Comparison of ENCODE assay signal across 9 cellular contexts in the genomic region with DNA sequence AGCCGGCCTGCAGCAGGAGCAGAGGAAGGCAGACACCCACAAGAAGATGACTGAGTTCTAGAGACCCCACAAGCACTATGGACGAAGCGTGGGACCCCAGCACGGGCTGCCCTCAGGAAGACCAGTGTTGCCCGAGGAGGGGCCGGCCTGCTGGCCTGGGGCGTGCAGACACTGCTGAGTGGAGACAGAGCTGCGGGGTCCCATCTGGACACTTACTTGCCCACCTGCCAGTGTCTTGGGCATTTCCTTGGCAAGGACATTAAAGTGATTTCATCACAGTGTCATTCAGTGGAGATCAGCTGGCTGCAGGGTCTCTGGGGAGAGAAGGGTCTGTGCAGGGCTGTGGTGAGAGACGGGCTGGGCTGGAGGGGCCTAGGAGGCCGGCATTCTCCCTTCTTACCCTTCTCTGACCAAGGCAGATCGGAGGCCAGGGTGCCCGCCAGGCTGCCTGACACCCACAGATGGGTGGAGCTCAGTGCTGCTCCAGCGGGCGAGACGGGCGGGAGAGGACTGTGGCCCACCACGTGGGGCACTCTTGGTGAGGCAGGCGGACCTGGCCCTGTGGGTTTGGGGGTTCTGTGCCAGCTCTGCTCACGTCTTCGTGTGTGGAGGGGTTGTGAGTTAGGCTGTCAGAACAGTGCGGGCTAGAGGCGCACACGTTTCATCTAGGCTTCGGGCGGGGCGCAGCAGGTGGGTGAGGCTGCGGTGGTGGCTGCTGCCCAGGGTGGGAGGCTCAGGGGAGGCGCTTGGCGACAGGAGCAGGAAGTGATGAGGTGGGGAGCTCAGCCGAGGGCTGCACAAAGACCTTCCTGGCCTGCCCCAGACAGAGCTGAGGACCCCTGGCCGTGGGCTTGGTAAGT. TPM values are rescaled to one million over a fixed set of nuclear protein-coding genes. Genes with fewer than 3 reads are reported as not detected.
DNase-seq lines count a peak whose midpoint lies in the region; ATAC-seq and TF ChIP-seq lines count a peak whose summit lies in the region.
"Had no signal": no experiment of that assay in that cellular context is flagged by ENCODE, and none has a peak within 500 bp of the region (broad histone marks: within the 10 kb centered on the region; RNA-seq: fewer than 3 reads in every experiment).

A gene with protein sequence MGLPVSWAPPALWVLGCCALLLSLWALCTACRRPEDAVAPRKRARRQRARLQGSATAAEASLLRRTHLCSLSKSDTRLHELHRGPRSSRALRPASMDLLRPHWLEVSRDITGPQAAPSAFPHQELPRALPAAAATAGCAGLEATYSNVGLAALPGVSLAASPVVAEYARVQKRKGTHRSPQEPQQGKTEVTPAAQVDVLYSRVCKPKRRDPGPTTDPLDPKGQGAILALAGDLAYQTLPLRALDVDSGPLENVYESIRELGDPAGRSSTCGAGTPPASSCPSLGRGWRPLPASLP (plus strand): TSS at position 806 of the 860 bp plus-strand sequence. CDS start 886 bp downstream, outside the sequence.

- peaks cover 13% of the 10 kb centered on the region for H3K4me1 ChIP-seq in prostate gland (replicated peaks)

- 84% methylated on average over 31 of the region's 31 CpGs for WGBS in prostate gland

- peaks cover 4% of the 10 kb centered on the region in 2 donors for H3K36me3 ChIP-seq in prostate gland

- intact Hi-C loops in prostate gland (cut with DNase I), result loop anchor here (5.0 kb wide), 1 partner anchor 79 kb away; the partner anchor contains the start of gene RTEL1

- no peak for TF ChIP-seq CTCF in prostate gland (IDR thresholded peaks at IDR 0.05)

- peak; percentile 77 for DNase-seq in T-helper 22 cell (ENCODE audit: low read depth)
- peak in 21 of 61 donors; percentile 16 to 57 (median 42) for DNase-seq in caudate nucleus (lab: John Stamatoyannopoulos, UW)
- no peak for DNase-seq in prostate gland (ENCODE audit: low spot score)
- DNase-seq in NOMO-1 treated with DMSO at 0.1 percent for 48 hours (lab: John Stamatoyannopoulos, UW; ENCODE audit: unreplicated experiment), result no peak

- peak within 1 kb of the TSS; percentile 13 to 24 for H3K4me3 ChIP-seq in prostate gland

- no peaks in the 10 kb centered on the region for H3K27me3 ChIP-seq in prostate gland (replicated peaks; ENCODE audit: insufficient read depth)

- peak; percentile 42 for TF ChIP-seq POLR2A in GM18505 (IDR thresholded peaks at IDR 0.05; ENCODE audit: borderline replicate concordance, extremely low read depth, insufficient read depth, insufficient read length)
- TF ChIP-seq POLR2A in prostate gland (IDR thresholded peaks at IDR 0.05), result no peak

- ATAC-seq in GM18505 (IDR thresholded peaks at IDR 0.05; ENCODE audit: unreplicated experiment), result no peak
- ATAC-seq in GM18909 (IDR thresholded peaks at IDR 0.05; ENCODE audit: poor library complexity, unreplicated experiment), result no peak
- no peak for ATAC-seq in GM18502 (IDR thresholded peaks at IDR 0.05; ENCODE audit: poor library complexity, unreplicated experiment)
- no peak for ATAC-seq in HG02973 (IDR thresholded peaks at IDR 0.05; ENCODE audit: unreplicated experiment)
- ATAC-seq: left lung had no signal

- no peaks in the 10 kb centered on the region for H3K9me3 ChIP-seq in prostate gland
- H3K9me3 ChIP-seq: left lung had no signal

- peak within 1 kb of the TSS; percentile 16 for H3K27ac ChIP-seq in caudate nucleus (ENCODE audit: low read depth, low read length)
- H3K27ac ChIP-seq in prostate gland, result no peak within 1 kb of the TSS

RNA-seq across cellular contexts. Expression of the gene that starts here (rescaled TPM):
- total RNA-seq in prostate gland, result 10 to 100 TPM; 35.0 to 44.4 TPM
